ENCODE assay signal across 18 cellular contexts in the genomic region with DNA sequence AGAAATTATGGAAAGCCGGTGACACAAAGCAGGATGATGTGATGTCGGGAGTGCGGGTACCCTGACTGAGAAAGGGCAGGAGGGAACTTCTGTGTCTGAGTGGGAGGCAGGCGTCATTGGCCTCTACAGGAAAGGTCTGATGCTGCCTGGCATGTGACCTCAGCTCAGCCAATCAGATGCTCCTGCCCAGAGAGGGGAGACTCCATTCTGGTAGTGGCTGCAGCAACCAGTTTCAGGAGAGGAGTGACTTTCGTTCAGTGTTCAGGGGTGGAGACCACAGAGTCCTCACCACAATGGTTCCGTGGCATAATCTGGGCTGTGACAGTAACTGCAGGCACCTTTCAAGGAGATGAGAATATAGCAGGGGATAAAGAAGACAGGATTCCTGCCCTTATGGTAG. TPM values are rescaled to one million over a fixed set of nuclear protein-coding genes. Genes with fewer than 3 reads are reported as not detected.
DNase-seq lines count a peak whose midpoint lies in the region; ATAC-seq and TF ChIP-seq lines count a peak whose summit lies in the region.
"Had no signal": no experiment of that assay in that cellular context is flagged by ENCODE, and none has a peak within 500 bp of the region (broad histone marks: within the 10 kb centered on the region; RNA-seq: fewer than 3 reads in every experiment).

No MANE protein-coding gene starts in this region.

- POLR2A ChIA-PET in SK-N-SH (lab: Yijun Ruan, JAX) = no interaction called here
- POLR2A ChIA-PET in activated CD4-positive, alpha-beta memory T cell treated with anti-CD3 and anti-CD28 coated beads, Interleukin-2, amount 10 ng/mL, durations not matched to agents 7 days and 5 days (lab: Charles Lee) = no interaction called here

- no peaks in the 10 kb centered on the region for H3K9me3 ChIP-seq in SK-N-SH
- H3K9me3 ChIP-seq in neural progenitor cell (ENCODE audit: low read depth) = no peaks in the 10 kb centered on the region
- H3K9me3 ChIP-seq: breast epithelium, testis had no signal

- H3K27ac ChIP-seq in SK-N-SH (ENCODE audit: low read depth in 2 of 2, low read length in 1 of 2) = no peak overlapping the region
- no peak overlapping the region for H3K27ac ChIP-seq in neural progenitor cell
- no peak overlapping the region for H3K27ac ChIP-seq in mesendoderm (ENCODE audit: low read depth, low read length)
- H3K27ac ChIP-seq: breast epithelium, testis had no signal

- H3K4me1 Mint-ChIP-seq in activated CD4-positive, alpha-beta memory T cell treated with anti-CD3 and anti-CD28 coated beads, Interleukin-2, amount 10 ng/mL, durations not matched to agents 7 days and 5 days = peaks cover 14% of the 10 kb centered on the region
- H3K4me1 Mint-ChIP-seq in neural progenitor cell = peaks cover 5% of the 10 kb centered on the region

- H3K36me3 ChIP-seq in SK-N-SH (replicated peaks in 1 of 2; ENCODE audit: control insufficient read depth in 1 of 2, insufficient read depth in 2 of 2, low read length in 1 of 2) (no peaks in the 10 kb centered on the region), neural progenitor cell (no peaks in the 10 kb centered on the region), mesendoderm (ENCODE audit: control insufficient read depth, insufficient read depth, low read length) (no peaks in the 10 kb centered on the region)
- H3K36me3 ChIP-seq: breast epithelium had no signal

- 47% methylated on average over 6 of the region's 6 CpGs for WGBS in SK-N-SH (ENCODE audit: low lambda C conversion rate)
- WGBS in mesendoderm (ENCODE audit: extremely low coverage, insufficient coverage, low lambda C conversion rate) = no CpG with 5 or more reads among the region's 6 CpGs

- TF ChIP-seq CTCF in SK-N-SH (IDR thresholded peaks at IDR 0.05) = no peak
- TF ChIP-seq CTCF in neural progenitor cell (IDR thresholded peaks at IDR 0.05) = no peak

- TF ChIP-seq RAD21 in SK-N-SH (IDR thresholded peaks at IDR 0.05; ENCODE audit: low read length) = no peak

- H3F3A ChIP-seq in SK-N-SH (replicated peaks; ENCODE audit: insufficient read depth) (no peaks in the 10 kb centered on the region), neural progenitor cell (ENCODE audit: low read depth) (peaks cover 8% of the 10 kb centered on the region)

- no peak for TF ChIP-seq EP300 in SK-N-SH (IDR thresholded peaks at IDR 0.05; ENCODE audit: borderline replicate concordance in 1 of 2, low read depth in 1 of 2, low read length in 1 of 2)

- no peak overlapping the region for H2AK5ac ChIP-seq in mesendoderm (ENCODE audit: low read length)

- no peaks in the 10 kb centered on the region for H3K79me2 ChIP-seq in SK-N-SH (ENCODE audit: insufficient read depth)
- no peaks in the 10 kb centered on the region for H3K79me2 ChIP-seq in neural progenitor cell (ENCODE audit: low read depth)
- no peaks in the 10 kb centered on the region for H3K79me2 ChIP-seq in mesendoderm (ENCODE audit: control insufficient read depth, insufficient read depth, low read length)

- no peak overlapping the region for H2AFZ ChIP-seq in SK-N-SH (ENCODE audit: low read depth)
- H2AFZ ChIP-seq in neural progenitor cell (replicated peaks) = no peak overlapping the region

- H2BK15ac ChIP-seq in mesendoderm (replicated peaks; ENCODE audit: low read depth) = no peak overlapping the region

- no peaks in the 10 kb centered on the region for H4K20me1 ChIP-seq in SK-N-SH (ENCODE audit: insufficient read depth)
- no peaks in the 10 kb centered on the region for H4K20me1 ChIP-seq in neural progenitor cell (ENCODE audit: low read depth)

- no peak overlapping the region for H4K5ac ChIP-seq in mesendoderm (ENCODE audit: low read length)

- H3K27ac Mint-ChIP-seq in activated CD4-positive, alpha-beta memory T cell treated with anti-CD3 and anti-CD28 coated beads, Interleukin-2, amount 10 ng/mL, durations not matched to agents 7 days and 5 days = no peak overlapping the region
- H3K27ac Mint-ChIP-seq in neural progenitor cell = no peak overlapping the region
- H3K27ac Mint-ChIP-seq: CD4-positive, alpha-beta T cell had no signal

- DNase-seq in SK-N-SH (no peak), neural progenitor cell (ENCODE audit: low spot score) (no peak), mucosa of gallbladder (ENCODE audit: low spot score) (no peak), mesendoderm (no peak), NCI-H187 treated with DMSO at 0.1 percent for 48 hours (lab: John Stamatoyannopoulos, UW) (no peak)
- DNase-seq in activated CD4-positive, alpha-beta memory T cell treated with anti-CD3 and anti-CD28 coated beads, Interleukin-2, amount 10 ng/mL, durations not matched to agents 7 days and 5 days = peak; percentile 55
- DNase-seq: activated effector memory CD4-positive, alpha-beta T cell treated with Interleukin-2 at 50 U/mL for 16 hours; CD4-positive, alpha-beta T cell; effector memory CD4-positive, alpha-beta T cell; HCEC 1CT; right cardiac atrium; SHP77; testis had no signal

- no peak overlapping the region for H4K8ac ChIP-seq in mesendoderm (ENCODE audit: low read depth, low read length)

- H3K4ac ChIP-seq in mesendoderm (ENCODE audit: low read depth, low read length) = no peak overlapping the region

- H3K4me3 ChIP-seq in SK-N-SH (ENCODE audit: low read depth in 2 of 2, low read length in 1 of 2) (no peak overlapping the region), neural progenitor cell (no peak overlapping the region), mesendoderm (ENCODE audit: low read length) (no peak overlapping the region)
- H3K4me3 ChIP-seq: breast epithelium, testis had no signal

- H3K18ac ChIP-seq in mesendoderm (ENCODE audit: low read length) = no peak overlapping the region

- ATAC-seq in SK-N-SH treated with all-trans-retinoic acid at 6 μM for 48 hours = no peak
- ATAC-seq in GM21390 (IDR thresholded peaks at IDR 0.05; ENCODE audit: unreplicated experiment) = peak; percentile 48
- ATAC-seq: right cardiac atrium had no signal

- no peaks in the 10 kb centered on the region for H3K9me3 Mint-ChIP-seq in activated CD4-positive, alpha-beta memory T cell treated with anti-CD3 and anti-CD28 coated beads, Interleukin-2, amount 10 ng/mL, durations not matched to agents 7 days and 5 days
- H3K9me3 Mint-ChIP-seq in neural progenitor cell = no peaks in the 10 kb centered on the region
- H3K9me3 Mint-ChIP-seq: CD4-positive, alpha-beta T cell; neural crest cell had no signal

- no peak overlapping the region for H2BK5ac ChIP-seq in mesendoderm (ENCODE audit: low read length)

- no peaks in the 10 kb centered on the region for H3K4me1 ChIP-seq in SK-N-SH (ENCODE audit: control insufficient read depth in 1 of 2, insufficient read depth in 2 of 2, low read depth in 1 of 2, low read length in 1 of 2)
- H3K4me1 ChIP-seq in neural progenitor cell = peaks cover 7% of the 10 kb centered on the region
- peaks cover 3% of the 10 kb centered on the region for H3K4me1 ChIP-seq in mesendoderm (ENCODE audit: control insufficient read depth, low read depth, low read length)
- H3K4me1 ChIP-seq: breast epithelium, testis had no signal

- H3K56ac ChIP-seq in mesendoderm (ENCODE audit: low read length) = no peak overlapping the region

- H3K23ac ChIP-seq in mesendoderm (ENCODE audit: low read length) = no peak overlapping the region

- no peaks in the 10 kb centered on the region for H3K79me1 ChIP-seq in mesendoderm (ENCODE audit: low read length)

- H3K27me3 ChIP-seq in SK-N-SH (ENCODE audit: insufficient read depth) (no peaks in the 10 kb centered on the region; the same call in 1 of the 2 replicates), neural progenitor cell (peaks cover 6% of the 10 kb centered on the region), mesendoderm (ENCODE audit: insufficient read depth, low read length, poor library complexity) (no peaks in the 10 kb centered on the region)
- H3K27me3 ChIP-seq: breast epithelium, testis had no signal

- no peaks in the 10 kb centered on the region for H3K9me2 ChIP-seq in SK-N-SH

- H3K27me3 Mint-ChIP-seq in activated CD4-positive, alpha-beta memory T cell treated with anti-CD3 and anti-CD28 coated beads, Interleukin-2, amount 10 ng/mL, durations not matched to agents 7 days and 5 days = peaks cover 14% of the 10 kb centered on the region
- H3K27me3 Mint-ChIP-seq in neural progenitor cell (ENCODE audit: insufficient read depth, low read depth) = peaks cover 12% of the 10 kb centered on the region

- no peak overlapping the region for H2BK120ac ChIP-seq in mesendoderm (ENCODE audit: low read depth, low read length)

- H3K9ac ChIP-seq in SK-N-SH (no peak overlapping the region), neural progenitor cell (no peak overlapping the region), mesendoderm (ENCODE audit: low read length) (no peak overlapping the region)

- H3K4me3 Mint-ChIP-seq in activated CD4-positive, alpha-beta memory T cell treated with anti-CD3 and anti-CD28 coated beads, Interleukin-2, amount 10 ng/mL, durations not matched to agents 7 days and 5 days = no peak overlapping the region
- H3K4me3 Mint-ChIP-seq in neural progenitor cell = peak overlapping the region; percentile 17
- H3K4me3 Mint-ChIP-seq: CD4-positive, alpha-beta T cell; neural crest cell had no signal

- H3K4me2 ChIP-seq in SK-N-SH = no peak overlapping the region
- H3K4me2 ChIP-seq in neural progenitor cell = no peak overlapping the region
- no peak overlapping the region for H3K4me2 ChIP-seq in mesendoderm (ENCODE audit: low read length)

- CTCF ChIA-PET in SK-N-SH (lab: Yijun Ruan, JAX) = interaction anchor here (0.9 to 1.2 kb wide), 2 partner anchors 258 to 561 kb away, joined by 3 to 4 read pairs; no protein-coding TSS in a partner anchor
- CTCF ChIA-PET in activated CD4-positive, alpha-beta memory T cell treated with anti-CD3 and anti-CD28 coated beads, Interleukin-2, amount 10 ng/mL, durations not matched to agents 7 days and 5 days (lab: Charles Lee) = no interaction called here

- H3K36me3 Mint-ChIP-seq in activated CD4-positive, alpha-beta memory T cell treated with anti-CD3 and anti-CD28 coated beads, Interleukin-2, amount 10 ng/mL, durations not matched to agents 7 days and 5 days (ENCODE audit: low read depth) = peaks cover 2% of the 10 kb centered on the region
- H3K36me3 Mint-ChIP-seq in neural progenitor cell = no peaks in the 10 kb centered on the region

RNA-seq across cellular contexts. Expression of a gene that starts 6.7 kb away (rescaled TPM):
- polyA plus RNA-seq in SK-N-SH (2012; rRNA removed) = 73.6 and 90.9 TPM in 2 replicates
- 68.3 and 90.9 TPM in 2 replicates for polyA plus RNA-seq in SK-N-SH (2012; cell fraction: cytosol; rRNA removed)
- 41.8 and 62.5 TPM in 2 replicates for polyA plus RNA-seq in SK-N-SH (2012; cell fraction: nucleus; rRNA removed)
- total RNA-seq in activated CD4-positive, alpha-beta memory T cell treated with anti-CD3 and anti-CD28 coated beads, Interleukin-2, amount 10 ng/mL, durations not matched to agents 7 days and 5 days = 100 to 1,000 TPM; 206 to 216 TPM
- total RNA-seq in neural progenitor cell (ENCODE audit: low replicate concordance) = 146 and 181 TPM in 2 replicates
- total RNA-seq in mucosa of gallbladder = 42.7 TPM
- polyA plus RNA-seq in mesendoderm (2013, experiment 1 of 2) = 63.6 TPM
- 68.6 TPM for polyA plus RNA-seq in mesendoderm (2013, experiment 2 of 2)

RNA-seq across cellular contexts. Expression of a gene that starts 27.6 kb away (rescaled TPM):
- polyA plus RNA-seq in SK-N-SH (2012; rRNA removed) = 0.02 TPM in 1 of 2 replicates, not detected in the other
- under 0.01 and 0.01 TPM in 2 replicates for polyA plus RNA-seq in SK-N-SH (2012; cell fraction: cytosol; rRNA removed)
- 0.07 and 0.08 TPM in 2 replicates for polyA plus RNA-seq in SK-N-SH (2012; cell fraction: nucleus; rRNA removed)
- total RNA-seq in activated CD4-positive, alpha-beta memory T cell treated with anti-CD3 and anti-CD28 coated beads, Interleukin-2, amount 10 ng/mL, durations not matched to agents 7 days and 5 days = not detected
- total RNA-seq in neural progenitor cell (ENCODE audit: low replicate concordance) = 0.09 TPM in 1 of 2 replicates, not detected in the other
- total RNA-seq in mucosa of gallbladder = 0.81 TPM
- polyA plus RNA-seq in mesendoderm (2013, experiment 1 of 2) = 0.60 TPM
- polyA plus RNA-seq in mesendoderm (2013, experiment 2 of 2) = 0.57 TPM
- total RNA-seq: CD4-positive, alpha-beta T cell; lung microvascular endothelial cell; neural crest cell; right cardiac atrium had no signal
- polyA plus RNA-seq: right cardiac atrium had no signal
